Comparison of ENCODE assay signal across 20 cellular contexts in genomic region chr16:59385953-59386352, GRCh38.
DNase-seq lines count a peak whose midpoint lies in the region; ATAC-seq, FAIRE-seq and TF ChIP-seq lines count a peak whose summit lies in the region.
"Had no signal": no experiment of that assay in that cellular context is flagged by ENCODE, and none has a peak within 500 bp of the region (broad histone marks: within the 10 kb centered on the region; RNA-seq: fewer than 3 reads in every experiment).

No MANE protein-coding gene starts in this region.

- H3K27me3 ChIP-seq in left ventricle myocardium inferior (ENCODE audit: low read depth) (no peaks in the 10 kb centered on the region), K562 (ENCODE audit: control insufficient read depth in 2 of 2, insufficient read depth in 2 of 2, low read length in 2 of 2) (no peaks in the 10 kb centered on the region)
- H3K27me3 ChIP-seq: neutrophil had no signal

- H3K9me1 ChIP-seq in K562 (ENCODE audit: control insufficient read depth, insufficient read depth, low read length): no peaks in the 10 kb centered on the region

- POLR2A ChIA-PET in K562 (lab: Yijun Ruan, JAX): no interaction called here

- H3K36me3 ChIP-seq in left ventricle myocardium inferior (no peaks in the 10 kb centered on the region), K562 (ENCODE audit: control insufficient read depth, insufficient read depth, low read length) (no peaks in the 10 kb centered on the region)
- H3K36me3 ChIP-seq: neutrophil had no signal

- H4K20me1 ChIP-seq in K562 (replicated peaks; ENCODE audit: control insufficient read depth, insufficient read depth, low read length): no peaks in the 10 kb centered on the region

- WGBS in K562 (ENCODE audit: insufficient coverage, low coverage, missing lambda C conversion rate): 10% methylated on average over 3 of the region's 3 CpGs

- FAIRE-seq in K562 (lab: Jason Lieb, UNC): no peak
- FAIRE-seq: frontal cortex, GM12878, GM19239, islet of Langerhans had no signal

- H3K4me3 ChIP-seq in left ventricle myocardium inferior: no peak overlapping the region
- no peak overlapping the region for H3K4me3 ChIP-seq in K562
- H3K4me3 ChIP-seq: GM12878, GM23338 had no signal

- no peak for TF ChIP-seq EP300 in K562 (IDR thresholded peaks at IDR 0.05; ENCODE audit: low read length)

- TF ChIP-seq POLR2A in K562 (conservative IDR thresholded peaks at IDR 0.05): no peak

- CTCF ChIA-PET in K562 (lab: Yijun Ruan, JAX; ENCODE audit: low intra/inter-chr PET ratio): no interaction called here

- peaks cover 9% of the 10 kb centered on the region for H3K27me3 Mint-ChIP-seq in type B pancreatic cell

- no peak overlapping the region for H2AFZ ChIP-seq in K562 (ENCODE audit: low read depth, low read length)
- H2AFZ ChIP-seq: GM23338 had no signal

- TF ChIP-seq RAD21 in K562 (CRISPR knock-in tag; conservative IDR thresholded peaks at IDR 0.05 in 1 of 2, IDR thresholded peaks at IDR 0.05 in 1 of 2): no peak

- H3K27ac Mint-ChIP-seq in type B pancreatic cell: peak overlapping the region; percentile 21
- H3K27ac Mint-ChIP-seq: GM23338 had no signal

- H3K9me3 Mint-ChIP-seq in type B pancreatic cell: no peaks in the 10 kb centered on the region
- H3K9me3 Mint-ChIP-seq: GM23338 had no signal

- H3K9me3 ChIP-seq in left ventricle myocardium inferior (replicated peaks): no peaks in the 10 kb centered on the region
- no peaks in the 10 kb centered on the region for H3K9me3 ChIP-seq in K562 (replicated peaks; ENCODE audit: control insufficient read depth, insufficient read depth, low read depth, low read length)
- H3K9me3 ChIP-seq: neutrophil had no signal

- no peaks in the 10 kb centered on the region for H3K79me2 ChIP-seq in K562 (ENCODE audit: control insufficient read depth, insufficient read depth, low read length)

- no peak overlapping the region for H3K4me2 ChIP-seq in K562 (ENCODE audit: insufficient read depth, low read length)
- H3K4me2 ChIP-seq: GM23338 had no signal

- intact Hi-C loops in Right ventricle myocardium inferior (cut with DNase I): no loop called here
- intact Hi-C loops in left ventricle myocardium inferior (cut with micrococcal nuclease): no loop called here
- intact Hi-C loops in K562 (cut with micrococcal nuclease): no loop called here

- ATAC-seq in Right ventricle myocardium inferior (peak; percentile 23), K562 (no peak), GM21528 (IDR thresholded peaks at IDR 0.05; ENCODE audit: low FRiP score, unreplicated experiment) (no peak)
- ATAC-seq: GM12878, GM23338 had no signal

- DNase-seq in Right ventricle myocardium inferior (ENCODE audit: missing footprints): no peak
- DNase-seq in left ventricle myocardium inferior: no peak
- no peak for DNase-seq in K562 (ENCODE audit: extremely low read depth in 1 of 4, low spot score in 3 of 4)
- DNase-seq in islet precursor cell: peak; percentile 65
- DNase-seq in type B pancreatic cell (ENCODE audit: extremely low spot score, unreplicated experiment): no peak
- DNase-seq in UCSD-AML1 (lab: John Stamatoyannopoulos, UW; ENCODE audit: unreplicated experiment): no peak
- no peak for DNase-seq in stimulated activated CD4-positive, alpha-beta T cell treated with anti-CD3 and anti-CD28 coated beads, Interleukin-1b, Interleukin-23, amount 100 ng/mL, for 48 hours
- DNase-seq: 8988T; activated gamma-delta T cell; NCI-H1092 treated with DMSO at 0.1 percent for 48 hours; NCI-H446 treated with DMSO at 0.1 percent for 48 hours; stimulated activated CD8-positive, alpha-beta memory T cell treated with anti-CD3 and anti-CD28 coated beads, Interleukin-4, amount 100 ng/mL, for 48 hours; trophoblast cell had no signal

- H3K4me1 ChIP-seq in left ventricle myocardium inferior (no peaks in the 10 kb centered on the region), K562 (replicated peaks in 1 of 2; ENCODE audit: control insufficient read depth in 2 of 2, insufficient read depth in 2 of 2, low read length in 2 of 2) (no peaks in the 10 kb centered on the region)

- in situ Hi-C loops in K562 (cut with MboI): no loop called here

- peaks cover 7% of the 10 kb centered on the region for H3K4me1 Mint-ChIP-seq in type B pancreatic cell (ENCODE audit: unreplicated experiment)

- no peak overlapping the region for H3K4me3 Mint-ChIP-seq in type B pancreatic cell
- H3K4me3 Mint-ChIP-seq: GM23338 had no signal

- TF ChIP-seq CTCF in left ventricle myocardium inferior (IDR thresholded peaks at IDR 0.05; ENCODE audit: borderline replicate concordance): no peak
- TF ChIP-seq CTCF in K562 (IDR thresholded peaks at IDR 0.05 in 2 of 3, conservative IDR thresholded peaks at IDR 0.05 in 1 of 3; ENCODE audit: insufficient read depth in 2 of 3, low read depth in 1 of 3, low read length in 3 of 3): no peak
- TF ChIP-seq CTCF in type B pancreatic cell (conservative IDR thresholded peaks at IDR 0.05): no peak

- no TSS peak for BruUV-seq in K562 (replicated peaks; lab: Mats Ljungman, UMichigan)

- H3K9ac ChIP-seq in K562 (ENCODE audit: insufficient read depth in 1 of 2, low read depth in 2 of 2, low read length in 2 of 2): no peak overlapping the region

- H3K36me3 Mint-ChIP-seq in type B pancreatic cell: no peaks in the 10 kb centered on the region

- H3K27ac ChIP-seq in left ventricle myocardium inferior (replicated peaks): no peak overlapping the region
- H3K27ac ChIP-seq in K562 (ENCODE audit: extremely low read depth, low read depth, low read length): no peak overlapping the region
- H3K27ac ChIP-seq: neutrophil had no signal

TF ChIP-seq in K562, 482 proteins besides CTCF, POLR2A, EP300 and RAD21:
- TF ChIP-seq CEBPG (CRISPR knock-in tag; IDR thresholded peaks at IDR 0.05) (no peak), CEBPG (tag; conservative IDR thresholded peaks at IDR 0.05 in 1 of 2, IDR thresholded peaks at IDR 0.05 in 1 of 2) (peak; percentile 75 to 76; a peak in 3 of 4 replicates), ZBTB9 (CRISPR knock-in tag; IDR thresholded peaks at IDR 0.05) (no peak), PBX2 (CRISPR knock-in tag; IDR thresholded peaks at IDR 0.05; ENCODE audit: low read depth) (no peak), PBX2 (tag; conservative IDR thresholded peaks at IDR 0.05; ENCODE audit: low read depth) (peak; percentile 72), KAT2B (IDR thresholded peaks at IDR 0.05; ENCODE audit: low read depth, low read length) (no peak), MEIS2 (IDR thresholded peaks at IDR 0.05; ENCODE audit: partially characterized antibody) (peak; percentile 13)
